In genomic region chr6:23040899-23041298, GRCh38 we compare ENCODE assay signal across 1 cellular context.
"Had no signal": no experiment of that assay in that cellular context is flagged by ENCODE, and none has a peak within 500 bp of the region (broad histone marks: within the 10 kb centered on the region; RNA-seq: fewer than 3 reads in every experiment).

No MANE protein-coding gene starts in this region.

- ATAC-seq: GM12878 had no signal

- H3K4me3 ChIP-seq: GM12878 had no signal
